Comparison of ENCODE assay signal across 25 cellular contexts in the genomic region with DNA sequence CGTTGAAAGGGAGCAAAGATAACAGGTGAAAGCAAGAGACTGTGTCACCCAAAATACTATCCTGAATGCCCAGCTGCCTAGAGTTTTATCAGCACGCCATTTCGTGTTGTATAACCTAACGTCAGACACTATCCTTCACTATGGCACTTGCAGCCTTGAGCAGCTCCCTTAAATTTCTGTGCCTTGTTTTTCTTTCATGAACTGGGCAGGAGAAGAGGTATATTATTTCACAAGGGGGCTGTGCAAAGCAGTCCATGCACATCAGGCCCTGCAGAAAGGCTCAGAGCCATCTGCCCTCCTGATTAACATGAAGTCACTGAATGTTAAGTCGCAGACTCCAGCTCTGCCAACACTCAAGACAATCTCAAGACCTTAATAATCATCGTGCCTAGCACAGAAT. TPM values are rescaled to one million over a fixed set of nuclear protein-coding genes. Genes with fewer than 3 reads are reported as not detected.
"Had no signal": no experiment of that assay in that cellular context is flagged by ENCODE, and none has a peak within 500 bp of the region (broad histone marks: within the 10 kb centered on the region; RNA-seq: fewer than 3 reads in every experiment).

No MANE protein-coding gene starts in this region.

- H3K27me3 ChIP-seq: ascending aorta, cardiac muscle cell, SJCRH30 had no signal

- H3K4me2 ChIP-seq: KMS-11 had no signal

- DNase-seq: activated CD4-positive, alpha-beta T cell treated with anti-CD3 and anti-CD28 coated beads for 36 hours; activated CD4-positive, alpha-beta T cell treated with anti-CD3 and anti-CD28 coated beads, Interleukin-2, amount 10 ng/mL, durations not matched to agents 7 days and 5 days; activated CD4-positive, alpha-beta T cell treated with anti-CD3 and anti-CD28 coated beads, Interleukin-2, amount 50 U/mL, for 48 hours; activated CD8-positive, alpha-beta T cell treated with anti-CD3 and anti-CD28 coated beads, Interleukin-2, amount 10 ng/mL, durations not matched to agents 7 days and 5 days; activated gamma-delta T cell; activated naive CD4-positive, alpha-beta T cell treated with Interleukin-2 at 50 U/mL for 16 hours; activated naive CD8-positive, alpha-beta T cell treated with anti-CD3 and anti-CD28 coated beads, Interleukin-2, amount 10 ng/mL, durations not matched to agents 7 days and 5 days; activated T-cell treated with anti-CD3 and anti-CD28 coated beads, Interleukin-2, amount 50 U/mL, for 24 hours; amygdala; NCI-H1092 treated with DMSO at 0.1 percent for 48 hours; NCI-H1417 treated with DMSO at 0.1 percent for 48 hours; NCI-H1930; NCI-H2081 treated with DMSO at 0.1 percent for 48 hours; NCI-H226; NCI-H526 treated with DMSO at 0.1 percent for 48 hours; NCI-H774; SHP77; SJCRH30; T1000 had no signal

- H3K4me1 ChIP-seq: ascending aorta, SJCRH30 had no signal

- H3K9me3 ChIP-seq: ascending aorta, SJCRH30 had no signal

- H3K36me3 ChIP-seq: ascending aorta, cardiac muscle cell, SJCRH30 had no signal

- H3K9ac ChIP-seq: KMS-11 had no signal

- H3K4me3 ChIP-seq: ascending aorta, cardiac muscle cell, SJCRH30, SK-N-MC had no signal

- H3K27ac ChIP-seq: ascending aorta, cardiac muscle cell, KMS-11, SJCRH30, SK-N-MC had no signal

RNA-seq across cellular contexts. Expression of gene BICDL1, which starts 59.1 kb away (rescaled TPM):
- total RNA-seq: ascending aorta, LHCN-M2, RPMI7951, SJCRH30 had no signal
